In the genomic region with DNA sequence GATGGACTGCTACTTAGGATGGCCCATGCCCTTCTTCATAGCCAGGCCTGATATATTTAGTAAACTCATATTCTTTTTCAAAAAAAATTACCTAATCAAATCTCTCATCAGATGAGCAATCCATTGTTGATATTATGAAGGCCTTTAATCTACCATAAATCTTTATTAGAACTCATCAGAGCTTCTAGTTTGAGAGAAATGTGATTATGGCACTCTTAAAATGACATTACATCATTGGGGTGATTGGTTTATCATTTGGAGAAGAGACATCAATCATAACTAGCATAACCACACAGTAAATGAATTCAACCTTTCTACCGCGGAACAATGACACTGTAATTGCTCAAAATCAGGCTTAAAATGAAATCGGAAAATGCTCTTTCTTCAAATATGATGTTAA, we compare ENCODE assay signal across 1 cellular context.
TF ChIP-seq lines count a peak whose summit lies in the region.

No MANE protein-coding gene starts in this region.

TF ChIP-seq in SK-N-SH treated with all-trans-retinoic acid at 6 μM for 48 hours, 23 proteins besides CTCF, POLR2A, EP300 and RAD21 (continued from another document):
- TF ChIP-seq, protein P1, sequence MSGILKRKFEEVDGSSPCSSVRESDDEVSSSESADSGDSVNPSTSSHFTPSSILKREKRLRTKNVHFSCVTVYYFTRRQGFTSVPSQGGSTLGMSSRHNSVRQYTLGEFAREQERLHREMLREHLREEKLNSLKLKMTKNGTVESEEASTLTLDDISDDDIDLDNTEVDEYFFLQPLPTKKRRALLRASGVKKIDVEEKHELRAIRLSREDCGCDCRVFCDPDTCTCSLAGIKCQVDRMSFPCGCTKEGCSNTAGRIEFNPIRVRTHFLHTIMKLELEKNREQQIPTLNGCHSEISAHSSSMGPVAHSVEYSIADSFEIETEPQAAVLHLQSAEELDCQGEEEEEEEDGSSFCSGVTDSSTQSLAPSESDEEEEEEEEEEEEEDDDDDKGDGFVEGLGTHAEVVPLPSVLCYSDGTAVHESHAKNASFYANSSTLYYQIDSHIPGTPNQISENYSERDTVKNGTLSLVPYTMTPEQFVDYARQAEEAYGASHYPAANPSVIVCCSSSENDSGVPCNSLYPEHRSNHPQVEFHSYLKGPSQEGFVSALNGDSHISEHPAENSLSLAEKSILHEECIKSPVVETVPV (CRISPR knock-in tag; IDR thresholded peaks at IDR 0.05) = peak; percentile 90
- TF ChIP-seq CSDC2 (CRISPR knock-in tag; IDR thresholded peaks at IDR 0.05) (no peak), ZFP30 (CRISPR knock-in tag; IDR thresholded peaks at IDR 0.05) (no peak), ISL1 (CRISPR knock-in tag; IDR thresholded peaks at IDR 0.05) (peak; percentile 99), ZNF8 (CRISPR knock-in tag; IDR thresholded peaks at IDR 0.05) (peak; percentile 54; the same call in 1 of the 2 replicates), TCF4 (CRISPR knock-in tag; IDR thresholded peaks at IDR 0.05; ENCODE audit: borderline replicate concordance) (peak; percentile 64), ZNF565 (CRISPR knock-in tag; conservative IDR thresholded peaks at IDR 0.05; ENCODE audit: low read depth) (no peak), GLIS3 (CRISPR knock-in tag; IDR thresholded peaks at IDR 0.05) (peak; percentile 40; the same call in 1 of the 2 replicates)
- TF ChIP-seq, protein P2, sequence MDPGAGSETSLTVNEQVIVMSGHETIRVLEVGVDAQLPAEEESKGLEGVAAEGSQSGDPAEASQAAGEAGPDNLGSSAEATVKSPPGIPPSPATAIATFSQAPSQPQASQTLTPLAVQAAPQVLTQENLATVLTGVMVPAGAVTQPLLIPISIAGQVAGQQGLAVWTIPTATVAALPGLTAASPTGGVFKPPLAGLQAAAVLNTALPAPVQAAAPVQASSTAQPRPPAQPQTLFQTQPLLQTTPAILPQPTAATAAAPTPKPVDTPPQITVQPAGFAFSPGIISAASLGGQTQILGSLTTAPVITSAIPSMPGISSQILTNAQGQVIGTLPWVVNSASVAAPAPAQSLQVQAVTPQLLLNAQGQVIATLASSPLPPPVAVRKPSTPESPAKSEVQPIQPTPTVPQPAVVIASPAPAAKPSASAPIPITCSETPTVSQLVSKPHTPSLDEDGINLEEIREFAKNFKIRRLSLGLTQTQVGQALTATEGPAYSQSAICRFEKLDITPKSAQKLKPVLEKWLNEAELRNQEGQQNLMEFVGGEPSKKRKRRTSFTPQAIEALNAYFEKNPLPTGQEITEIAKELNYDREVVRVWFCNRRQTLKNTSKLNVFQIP (CRISPR knock-in tag; IDR thresholded peaks at IDR 0.05; ENCODE audit: borderline replicate concordance, low read depth) = peak; percentile 37; the same call in 1 of the 2 replicates
